8 cellular contexts compared by ENCODE assay signal in genomic region chr6:33288942-33289783, GRCh38. TPM values are rescaled to one million over a fixed set of nuclear protein-coding genes. Genes with fewer than 3 reads are reported as not detected.
A peak's percentile ranks its signal among the peaks of the same experiment; 100 is the strongest.
DNase-seq lines count a peak whose midpoint lies in the region; ATAC-seq lines count a peak whose summit lies in the region.

TSS of gene PFDN6 (plus strand) at chr6:33289601. CDS start at chr6:33289857, 256 bp downstream.
TSS of gene WDR46 (minus strand) at chr6:33289239. CDS start at chr6:33289170, 69 bp downstream.

- peaks cover 9% of the 10 kb centered on the region for H3K36me3 Mint-ChIP-seq in IgD-negative memory B cell
- peaks cover 43% of the 10 kb centered on the region for H3K36me3 Mint-ChIP-seq in stimulated activated memory B cell treated with anti-CD40 and anti-IgM and Interleukin-4, amounts not matched to agents 10 μg/mL and 1 μg/mL and 100 μg/mL, for 72 hours

- peak; percentile 64 for ATAC-seq in GM21576 (IDR thresholded peaks at IDR 0.05; ENCODE audit: unreplicated experiment)
- ATAC-seq in stimulated activated memory B cell treated with anti-CD40 and anti-IgM and Interleukin-4, amounts not matched to agents 10 μg/mL and 1 μg/mL and 100 μg/mL, for 72 hours, result peak; percentile 98

- no peaks in the 10 kb centered on the region for H3K27me3 Mint-ChIP-seq in IgD-negative memory B cell
- H3K27me3 Mint-ChIP-seq in stimulated activated memory B cell treated with anti-CD40 and anti-IgM and Interleukin-4, amounts not matched to agents 10 μg/mL and 1 μg/mL and 100 μg/mL, for 72 hours, result no peaks in the 10 kb centered on the region

- peaks cover 17 to 29% of the 10 kb centered on the region in 2 donors for H3K36me3 ChIP-seq in esophagus (ENCODE audit: control insufficient read depth in 2 of 2, insufficient read depth in 2 of 2, low read length in 1 of 2)
- H3K36me3 ChIP-seq in mucosa of rectum (ENCODE audit: control insufficient read depth in 2 of 2, insufficient read depth in 2 of 2, low read length in 2 of 2), result peaks cover 33 to 42% of the 10 kb centered on the region in 2 donors

- WGBS in esophagus, 2 donors, result 0% methylated on average over 41 of the region's 41 CpGs

- H3K9me3 Mint-ChIP-seq in IgD-negative memory B cell, result no peaks in the 10 kb centered on the region
- no peaks in the 10 kb centered on the region for H3K9me3 Mint-ChIP-seq in stimulated activated memory B cell treated with anti-CD40 and anti-IgM and Interleukin-4, amounts not matched to agents 10 μg/mL and 1 μg/mL and 100 μg/mL, for 72 hours

- peak within 1 kb of the TSS; percentile 66 to 90 for H3K9ac ChIP-seq in mucosa of rectum (ENCODE audit: low read depth in 1 of 2, low read length in 2 of 2)

- H3K4me1 ChIP-seq in esophagus (ENCODE audit: control insufficient read depth in 2 of 2, insufficient read depth in 2 of 2, low read length in 1 of 2) (peaks cover 3 to 13% of the 10 kb centered on the region in 2 donors), mucosa of rectum (ENCODE audit: control insufficient read depth in 2 of 2, insufficient read depth in 2 of 2, low read length in 2 of 2) (peaks cover 18 to 19% of the 10 kb centered on the region in 2 donors)

- no peaks in the 10 kb centered on the region for H3K9me3 ChIP-seq in esophagus (ENCODE audit: control insufficient read depth in 2 of 2, insufficient read depth in 1 of 2, low read depth in 1 of 2, low read length in 1 of 2)
- H3K9me3 ChIP-seq in mucosa of rectum (ENCODE audit: control insufficient read depth in 2 of 2, low read length in 2 of 2), result no peaks in the 10 kb centered on the region

- H3K27ac ChIP-seq in esophagus (ENCODE audit: low read depth in 2 of 2, low read length in 1 of 2), result peak within 1 kb of the TSS; percentile 79 to 83
- peak within 1 kb of the TSS; percentile 50 to 82 for H3K27ac ChIP-seq in mucosa of rectum (ENCODE audit: low read depth in 2 of 2, low read length in 2 of 2)

- H3K4me3 ChIP-seq in esophagus (ENCODE audit: low read depth in 1 of 2, low read length in 2 of 2), result peak within 1 kb of the TSS; percentile 74 to 92
- peak within 1 kb of the TSS; percentile 85 to 99 for H3K4me3 ChIP-seq in mucosa of rectum (ENCODE audit: low read length in 2 of 2)

- H3K4me1 Mint-ChIP-seq in IgD-negative memory B cell, result peaks cover 15 to 34% (median 17%) of the 10 kb centered on the region in 3 donors
- peaks cover 46% of the 10 kb centered on the region for H3K4me1 Mint-ChIP-seq in stimulated activated memory B cell treated with anti-CD40 and anti-IgM and Interleukin-4, amounts not matched to agents 10 μg/mL and 1 μg/mL and 100 μg/mL, for 72 hours

- H3K4me3 Mint-ChIP-seq in IgD-negative memory B cell, result peak within 1 kb of the TSS; percentile 96 to 100 (median 98)
- peak within 1 kb of the TSS; percentile 98 for H3K4me3 Mint-ChIP-seq in stimulated activated memory B cell treated with anti-CD40 and anti-IgM and Interleukin-4, amounts not matched to agents 10 μg/mL and 1 μg/mL and 100 μg/mL, for 72 hours

- no peaks in the 10 kb centered on the region for H3K27me3 ChIP-seq in esophagus (ENCODE audit: control insufficient read depth in 1 of 2, insufficient read depth in 2 of 2, low read length in 2 of 2)
- H3K27me3 ChIP-seq in mucosa of rectum (ENCODE audit: control insufficient read depth in 2 of 2, insufficient read depth in 2 of 2, low read length in 2 of 2), result no peaks in the 10 kb centered on the region

- H3K27ac Mint-ChIP-seq in IgD-negative memory B cell, result peak within 1 kb of the TSS; percentile 75 to 94 (median 79)
- peak within 1 kb of the TSS; percentile 87 for H3K27ac Mint-ChIP-seq in stimulated activated memory B cell treated with anti-CD40 and anti-IgM and Interleukin-4, amounts not matched to agents 10 μg/mL and 1 μg/mL and 100 μg/mL, for 72 hours

- DNase-seq in DMS53 (lab: John Stamatoyannopoulos, UW) (peak; percentile 95), OCI-M2 (lab: John Stamatoyannopoulos, UW; ENCODE audit: unreplicated experiment) (peak; percentile 92), activated T-cell treated with anti-CD3 and anti-CD28 coated beads for 48 hours (ENCODE audit: low read depth) (peak; percentile 65)

RNA-seq across cellular contexts. Expression of gene PFDN6, which starts in this region (rescaled TPM):
- polyA plus RNA-seq in IgD-negative memory B cell (49.3 TPM), esophagus (100 to 1,000 TPM; 127 to 293 TPM)

RNA-seq across cellular contexts. Expression of gene WDR46, which starts in this region (rescaled TPM):
- polyA plus RNA-seq in IgD-negative memory B cell (68.7 TPM), esophagus (10 to 100 TPM; 38.6 to 44.5 TPM)

Comparison
In these comparisons a context has a peak if more than half of its experiments do, and no peak if none do; other contexts are left out.
1. Peak in every context shown above with its lines: DNase-seq, ATAC-seq, H3K4me3 ChIP-seq and H3K27ac ChIP-seq.